In the genomic region with DNA sequence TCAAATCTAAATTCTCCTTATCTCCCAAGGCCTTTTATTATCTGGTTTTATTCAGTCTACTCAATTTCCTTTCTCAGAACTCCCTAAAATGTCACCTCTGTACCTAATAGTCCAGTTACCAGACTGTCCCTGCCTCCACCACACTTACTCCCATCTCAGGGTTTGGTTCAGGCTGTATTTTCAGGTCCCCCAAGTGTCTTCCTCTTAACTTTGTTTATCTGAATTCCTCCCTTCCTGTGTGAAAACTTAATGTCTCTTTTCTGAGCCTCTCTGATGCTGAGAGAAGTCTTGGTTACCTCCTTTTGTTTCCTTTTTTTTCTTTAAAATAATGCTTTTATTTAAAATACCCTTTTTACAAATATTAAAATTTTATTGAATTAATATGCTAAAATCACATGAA, we compare ENCODE assay signal across 25 cellular contexts.
"Had no signal": no experiment of that assay in that cellular context is flagged by ENCODE, and none has a peak within 500 bp of the region (broad histone marks: within the 10 kb centered on the region; RNA-seq: fewer than 3 reads in every experiment).

No MANE protein-coding gene starts in this region.

- H3K9me3 ChIP-seq: ascending aorta, body of pancreas had no signal

- H3K27ac ChIP-seq: body of pancreas, SK-N-MC, VCaP had no signal

- H3K4me1 ChIP-seq: body of pancreas had no signal

- H3K4me3 Mint-ChIP-seq: activated CD8-positive, alpha-beta memory T cell treated with anti-CD3 and anti-CD28 coated beads, Interleukin-2, amount 10 ng/mL, durations not matched to agents 7 days and 5 days; activated naive CD8-positive, alpha-beta T cell treated with anti-CD3 and anti-CD28 coated beads, Interleukin-2, amount 50 U/mL, for 24 hours; activated T-cell treated with anti-CD3 and anti-CD28 coated beads, Interleukin-2, amount 50 U/mL, for 24 hours; activated T-helper 1 cell treated with anti-CD3 and anti-CD28 coated beads, Interleukin-12 subunit alpha, Interleukin-12 subunit beta, Interleukin-2, Interleukin-4 antibody, amounts not matched to agents 30 ng/mL and 10 ng/mL and 1 ng/mL, durations not matched to agents 14 hours and 24 hours and 36 hours; T-cell had no signal

- H3K36me3 ChIP-seq: ascending aorta had no signal

- H3K4me3 ChIP-seq: ascending aorta, body of pancreas, SK-N-MC had no signal

- H3K27ac Mint-ChIP-seq: activated CD8-positive, alpha-beta memory T cell treated with anti-CD3 and anti-CD28 coated beads, Interleukin-2, amount 10 ng/mL, durations not matched to agents 7 days and 5 days; activated naive CD4-positive, alpha-beta T cell treated with anti-CD3 and anti-CD28 coated beads, Interleukin-2, amount 50 U/mL, for 72 hours; activated naive CD8-positive, alpha-beta T cell treated with anti-CD3 and anti-CD28 coated beads, Interleukin-2, amount 50 U/mL, for 24 hours; activated T-cell treated with anti-CD3 and anti-CD28 coated beads, Interleukin-2, amount 50 U/mL, for 24 hours; activated T-helper 1 cell treated with anti-CD3 and anti-CD28 coated beads, Interleukin-12 subunit alpha, Interleukin-12 subunit beta, Interleukin-2, Interleukin-4 antibody, amounts not matched to agents 30 ng/mL and 10 ng/mL and 1 ng/mL, durations not matched to agents 14 hours and 24 hours and 36 hours; IgD-negative memory B cell; T-cell had no signal

- DNase-seq: activated CD4-positive, CD25-positive, alpha-beta regulatory T cell; activated CD8-positive, alpha-beta memory T cell treated with anti-CD3 and anti-CD28 coated beads, Interleukin-2, amount 10 ng/mL, durations not matched to agents 7 days and 5 days; activated effector memory CD4-positive, alpha-beta T cell treated with anti-CD3 and anti-CD28 coated beads, Interleukin-2, amount 50 U/mL, for 16 hours; activated naive CD4-positive, alpha-beta T cell treated with Interleukin-2 at 50 U/mL for 16 hours; activated naive CD8-positive, alpha-beta T cell treated with anti-CD3 and anti-CD28 coated beads, Interleukin-2, amount 50 U/mL, for 24 hours; activated T-cell treated with anti-CD3 and anti-CD28 coated beads, Interleukin-2, amount 50 U/mL, for 24 hours; amniotic stem cell; body of pancreas; KG1; NCI-H1048; NCI-H1417; NCI-H1930; NCI-H345; NCI-H510A treated with DMSO at 0.1 percent for 48 hours; NK-92 treated with Interleukin-12 subunit alpha and Interleukin-12 subunit beta, amount 100 ng/mL, for 24 hours; OCI-M1; RPMI8226; T-cell had no signal

- H3K9me3 Mint-ChIP-seq: activated naive CD4-positive, alpha-beta T cell treated with anti-CD3 and anti-CD28 coated beads, Interleukin-2, amount 50 U/mL, for 72 hours; activated naive CD8-positive, alpha-beta T cell treated with anti-CD3 and anti-CD28 coated beads, Interleukin-2, amount 50 U/mL, for 24 hours; activated T-cell treated with anti-CD3 and anti-CD28 coated beads, Interleukin-2, amount 50 U/mL, for 24 hours; activated T-helper 1 cell treated with anti-CD3 and anti-CD28 coated beads, Interleukin-12 subunit alpha, Interleukin-12 subunit beta, Interleukin-2, Interleukin-4 antibody, amounts not matched to agents 30 ng/mL and 10 ng/mL and 1 ng/mL, durations not matched to agents 14 hours and 24 hours and 36 hours; IgD-negative memory B cell; T-cell had no signal

- H3K27me3 Mint-ChIP-seq: activated CD8-positive, alpha-beta memory T cell treated with anti-CD3 and anti-CD28 coated beads, Interleukin-2, amount 10 ng/mL, durations not matched to agents 7 days and 5 days; activated naive CD8-positive, alpha-beta T cell treated with anti-CD3 and anti-CD28 coated beads, Interleukin-2, amount 50 U/mL, for 24 hours; activated T-cell treated with anti-CD3 and anti-CD28 coated beads, Interleukin-2, amount 50 U/mL, for 24 hours; IgD-negative memory B cell; T-cell had no signal

- ATAC-seq: activated CD8-positive, alpha-beta memory T cell treated with anti-CD3 and anti-CD28 coated beads, Interleukin-2, amount 10 ng/mL, durations not matched to agents 7 days and 5 days; activated naive CD4-positive, alpha-beta T cell treated with anti-CD3 and anti-CD28 coated beads, Interleukin-2, amount 50 U/mL, for 72 hours; activated naive CD8-positive, alpha-beta T cell treated with anti-CD3 and anti-CD28 coated beads, Interleukin-2, amount 50 U/mL, for 24 hours; body of pancreas; Panc1; T-cell had no signal

- H3K4me1 Mint-ChIP-seq: IgD-negative memory B cell had no signal

- H3K36me3 Mint-ChIP-seq: activated CD8-positive, alpha-beta memory T cell treated with anti-CD3 and anti-CD28 coated beads, Interleukin-2, amount 10 ng/mL, durations not matched to agents 7 days and 5 days; activated naive CD4-positive, alpha-beta T cell treated with anti-CD3 and anti-CD28 coated beads, Interleukin-2, amount 50 U/mL, for 72 hours; IgD-negative memory B cell had no signal

- H3K27me3 ChIP-seq: ascending aorta, body of pancreas had no signal
